In the genomic region with DNA sequence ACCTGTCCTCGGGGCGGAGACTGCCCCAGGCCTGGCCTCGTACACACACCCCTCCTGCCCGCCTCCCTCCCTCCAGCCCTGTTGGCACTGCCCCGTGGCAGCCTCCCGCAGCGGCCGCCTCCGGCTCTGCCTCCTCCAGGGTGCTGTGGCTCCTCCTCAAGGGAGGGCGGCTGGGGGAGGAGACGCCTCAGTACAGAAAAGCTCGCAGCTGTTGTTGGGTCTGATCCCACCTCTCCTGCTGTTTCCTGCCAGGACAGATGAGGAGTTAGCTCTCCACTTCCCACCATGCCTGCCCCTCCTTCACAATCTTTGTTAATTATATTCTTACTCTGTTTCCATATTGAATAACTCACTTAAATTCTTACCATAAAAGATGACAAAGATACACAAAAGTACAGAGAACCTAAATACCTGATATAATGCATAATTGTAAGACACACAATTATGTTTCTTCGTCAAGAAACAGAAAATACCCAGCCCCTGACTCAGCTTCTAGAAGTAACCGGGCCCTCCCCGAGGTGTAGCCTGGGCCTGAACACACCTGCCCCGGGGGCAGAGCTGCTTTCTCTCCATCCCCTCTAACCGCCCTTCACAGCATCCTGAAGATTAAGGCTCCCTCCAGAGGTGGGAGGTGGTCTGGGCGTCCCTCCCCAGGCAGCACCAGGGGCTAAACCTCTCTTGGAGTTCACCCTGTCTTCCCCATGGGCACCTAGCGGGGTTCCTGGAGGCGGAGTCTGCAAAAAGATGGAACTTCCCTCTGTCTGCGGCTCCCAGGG, we compare ENCODE assay signal across 10 cellular contexts. TPM values are rescaled to one million over a fixed set of nuclear protein-coding genes. Genes with fewer than 3 reads are reported as not detected.
A peak's percentile ranks its signal among the peaks of the same experiment; 100 is the strongest.
DNase-seq lines count a peak whose midpoint lies in the region; ATAC-seq and TF ChIP-seq lines count a peak whose summit lies in the region.
"Had no signal": no experiment of that assay in that cellular context is flagged by ENCODE, and none has a peak within 500 bp of the region (broad histone marks: within the 10 kb centered on the region; RNA-seq: fewer than 3 reads in every experiment).

No MANE protein-coding gene starts in this region.

- H4K91ac ChIP-seq in mesenchymal stem cell (ENCODE audit: low read length), result no peak overlapping the region

- H3K23ac ChIP-seq in mesenchymal stem cell (ENCODE audit: low read length in 2 of 2), result no peak overlapping the region

- no peak overlapping the region for H3K4ac ChIP-seq in mesenchymal stem cell (ENCODE audit: low read depth in 1 of 2, low read length in 2 of 2)

- intact Hi-C loops in body of pancreas (cut with DNase I), result no loop called here

- H2BK15ac ChIP-seq in mesenchymal stem cell (ENCODE audit: low read depth, poor library complexity, severe bottlenecking), result no peak overlapping the region

- no peak overlapping the region for H2BK120ac ChIP-seq in mesenchymal stem cell (ENCODE audit: low read depth, low read length)

- H3K9me3 ChIP-seq in body of pancreas (no peaks in the 10 kb centered on the region), mesenchymal stem cell (ENCODE audit: control insufficient read depth, low read length) (no peaks in the 10 kb centered on the region)

- TF ChIP-seq POLR2A in body of pancreas (IDR thresholded peaks at IDR 0.05), result no peak

- no peaks in the 10 kb centered on the region for H3K36me3 Mint-ChIP-seq in activated CD8-positive, alpha-beta memory T cell treated with anti-CD3 and anti-CD28 coated beads, Interleukin-2, amount 10 ng/mL, durations not matched to agents 7 days and 5 days

- no peak overlapping the region for H3K27ac Mint-ChIP-seq in activated CD8-positive, alpha-beta memory T cell treated with anti-CD3 and anti-CD28 coated beads, Interleukin-2, amount 10 ng/mL, durations not matched to agents 7 days and 5 days
- H3K27ac Mint-ChIP-seq: B cell had no signal

- TF ChIP-seq CTCF in LNCaP clone FGC (IDR thresholded peaks at IDR 0.05; ENCODE audit: control insufficient read depth, extremely low read depth, insufficient read depth), result no peak
- TF ChIP-seq CTCF in body of pancreas (IDR thresholded peaks at IDR 0.05), result no peak

- 23 to 32% methylated on average over 19 to 21 of the region's 21 CpGs for WGBS in body of pancreas, 2 donors
- WGBS in mesenchymal stem cell, result 62% methylated on average over 21 of the region's 21 CpGs

- DNase-seq in A172 (ENCODE audit: low spot score), result peak; percentile 60
- peak; percentile 54 for DNase-seq in LNCaP clone FGC (ENCODE audit: low read depth)
- DNase-seq in body of pancreas, result peak in 3 of 4 donors; percentile 48 to 69 (median 54)
- DNase-seq in mesenchymal stem cell, result no peak
- DNase-seq in NOMO-1 treated with DMSO at 0.1 percent for 48 hours (lab: John Stamatoyannopoulos, UW; ENCODE audit: unreplicated experiment), result no peak
- DNase-seq in activated CD8-positive, alpha-beta memory T cell treated with anti-CD3 and anti-CD28 coated beads, Interleukin-2, amount 10 ng/mL, durations not matched to agents 7 days and 5 days, result no peak
- DNase-seq: effector CD8-positive, alpha-beta T cell had no signal

- H3K4me3 Mint-ChIP-seq in activated CD8-positive, alpha-beta memory T cell treated with anti-CD3 and anti-CD28 coated beads, Interleukin-2, amount 10 ng/mL, durations not matched to agents 7 days and 5 days, result no peak overlapping the region
- H3K4me3 Mint-ChIP-seq: B cell had no signal

- H3K27me3 ChIP-seq in body of pancreas (peaks cover 0 to 5% of the 10 kb centered on the region in 2 donors), mesenchymal stem cell (ENCODE audit: control insufficient read depth in 1 of 2, insufficient read depth in 1 of 2, low read length in 2 of 2) (peaks cover 0 to 5% of the 10 kb centered on the region in 2 experiments)

- H3K14ac ChIP-seq in mesenchymal stem cell (ENCODE audit: low read length in 2 of 2), result no peak overlapping the region

- H3K36me3 ChIP-seq in body of pancreas (replicated peaks in 1 of 2; ENCODE audit: insufficient read depth in 1 of 2, low read depth in 2 of 2) (no peaks in the 10 kb centered on the region), mesenchymal stem cell (ENCODE audit: control insufficient read depth in 1 of 2, insufficient read depth in 2 of 2, low read depth in 1 of 2, low read length in 2 of 2) (no peaks in the 10 kb centered on the region)

- H3K4me1 ChIP-seq in body of pancreas, result peaks cover 8% of the 10 kb centered on the region
- H3K4me1 ChIP-seq in mesenchymal stem cell (ENCODE audit: control insufficient read depth, insufficient read depth, low read depth, low read length), result peaks cover 14% of the 10 kb centered on the region

- H3K4me3 ChIP-seq in LNCaP clone FGC (ENCODE audit: low read depth, low read length), result no peak overlapping the region
- H3K4me3 ChIP-seq in body of pancreas, result no peak overlapping the region
- peak overlapping the region in 1 of 2 experiments; percentile 62 for H3K4me3 ChIP-seq in mesenchymal stem cell (ENCODE audit: insufficient read depth in 1 of 2, low read depth in 1 of 2, low read length in 2 of 2)

- H3K27ac ChIP-seq in body of pancreas (no peak overlapping the region), mesenchymal stem cell (ENCODE audit: low read length, poor library complexity, severe bottlenecking) (no peak overlapping the region)

- no peaks in the 10 kb centered on the region for H3K79me1 ChIP-seq in mesenchymal stem cell (replicated peaks; ENCODE audit: low read length, poor library complexity, severe bottlenecking)

- H3K9me3 Mint-ChIP-seq in activated CD8-positive, alpha-beta memory T cell treated with anti-CD3 and anti-CD28 coated beads, Interleukin-2, amount 10 ng/mL, durations not matched to agents 7 days and 5 days (ENCODE audit: low read depth), result no peaks in the 10 kb centered on the region

- no peak overlapping the region for H4K8ac ChIP-seq in mesenchymal stem cell (ENCODE audit: low read length)

- peaks cover 7% of the 10 kb centered on the region for H3K27me3 Mint-ChIP-seq in activated CD8-positive, alpha-beta memory T cell treated with anti-CD3 and anti-CD28 coated beads, Interleukin-2, amount 10 ng/mL, durations not matched to agents 7 days and 5 days

- ATAC-seq in body of pancreas, result peak; percentile 63
- no peak for ATAC-seq in activated CD8-positive, alpha-beta memory T cell treated with anti-CD3 and anti-CD28 coated beads, Interleukin-2, amount 10 ng/mL, durations not matched to agents 7 days and 5 days
- no peak for ATAC-seq in HG03159 (IDR thresholded peaks at IDR 0.05; ENCODE audit: unreplicated experiment)
- no peak for ATAC-seq in HG03354 (IDR thresholded peaks at IDR 0.05; ENCODE audit: poor library complexity, severe bottlenecking, unreplicated experiment)

- peak overlapping the region; percentile 58 for H3K9ac ChIP-seq in mesenchymal stem cell (ENCODE audit: low read length)

- H3K18ac ChIP-seq in mesenchymal stem cell (ENCODE audit: low read depth in 1 of 2, low read length in 2 of 2), result peak overlapping the region in 1 of 2 experiments; percentile 70

- H3K4me2 ChIP-seq in mesenchymal stem cell (ENCODE audit: low read length, poor library complexity, severe bottlenecking), result peak overlapping the region; percentile 18

- H2BK12ac ChIP-seq in mesenchymal stem cell (ENCODE audit: low read length in 2 of 2), result peak overlapping the region in 1 of 2 experiments; percentile 33

- no peak overlapping the region for H2AFZ ChIP-seq in mesenchymal stem cell (ENCODE audit: low read depth, low read length)

- H2AK5ac ChIP-seq in mesenchymal stem cell (ENCODE audit: low read length, severe bottlenecking), result no peak overlapping the region

- CTCF ChIA-PET in activated CD8-positive, alpha-beta memory T cell treated with anti-CD3 and anti-CD28 coated beads, Interleukin-2, amount 10 ng/mL, durations not matched to agents 7 days and 5 days (lab: Charles Lee), result no interaction called here

- H2BK5ac ChIP-seq in mesenchymal stem cell (ENCODE audit: low read depth, low read length, poor library complexity, severe bottlenecking), result no peak overlapping the region

- no peaks in the 10 kb centered on the region for H3K4me1 Mint-ChIP-seq in activated CD8-positive, alpha-beta memory T cell treated with anti-CD3 and anti-CD28 coated beads, Interleukin-2, amount 10 ng/mL, durations not matched to agents 7 days and 5 days
- H3K4me1 Mint-ChIP-seq: B cell had no signal

RNA-seq across cellular contexts. Expression of a gene that starts 30.6 kb away (rescaled TPM):
- 329 and 393 TPM in 2 replicates for total RNA-seq in A172 (2014; rRNA removed; shearing (Covaris generic))
- total RNA-seq in body of pancreas, result 100 to 1,000 TPM; 112 to 314 TPM
- 2,201 TPM for polyA plus RNA-seq in mesenchymal stem cell (2013, experiment 1 of 2)
- 2,173 TPM for polyA plus RNA-seq in mesenchymal stem cell (2013, experiment 2 of 2)
- total RNA-seq in activated CD8-positive, alpha-beta memory T cell treated with anti-CD3 and anti-CD28 coated beads, Interleukin-2, amount 10 ng/mL, durations not matched to agents 7 days and 5 days, result 1 to 10 TPM in 1 of 2 experiments, under 1 TPM in 1; 0.12 to 5.4 TPM

Comparison
In these comparisons a context has a peak if more than half of its experiments do, and no peak if none do; other contexts are left out.
1. DNase-seq: peak in A172 (single experiment), LNCaP clone FGC (single experiment) and body of pancreas (3 of 4); none in mesenchymal stem cell (single experiment), NOMO-1 treated with DMSO at 0.1 percent for 48 hours (single experiment) and activated CD8-positive, alpha-beta memory T cell treated with anti-CD3 and anti-CD28 coated beads, Interleukin-2, amount 10 ng/mL, durations not matched to agents 7 days and 5 days (single experiment).
2. RNA of a gene that starts 30.6 kb away (total RNA-seq): 329 to 393 TPM in A172 and 112 to 314 TPM in body of pancreas; 0.12 to 5.4 TPM in activated CD8-positive, alpha-beta memory T cell treated with anti-CD3 and anti-CD28 coated beads, Interleukin-2, amount 10 ng/mL, durations not matched to agents 7 days and 5 days; every median in the first group is over 10 times any median in the second.